In the genomic region with DNA sequence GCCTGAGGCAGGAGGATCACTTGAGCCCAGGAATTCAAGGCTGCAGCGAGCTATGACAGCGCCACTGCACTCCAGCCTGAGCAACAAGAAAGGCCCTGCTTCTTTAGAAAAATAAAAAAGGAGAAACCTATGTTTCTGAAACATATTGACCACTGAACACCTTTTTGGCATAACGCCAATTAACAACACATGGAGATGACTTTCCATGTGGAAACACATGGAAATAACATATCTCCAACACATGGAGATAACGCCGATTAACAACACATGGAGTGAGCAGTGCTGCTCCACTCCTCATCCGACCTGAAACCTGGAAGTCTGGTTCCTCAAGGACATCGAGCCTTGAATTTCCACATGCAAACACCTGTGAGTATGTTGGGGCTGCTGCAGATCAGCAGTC, we compare ENCODE assay signal across 18 cellular contexts.
DNase-seq lines count a peak whose midpoint lies in the region; ATAC-seq and TF ChIP-seq lines count a peak whose summit lies in the region.
"Had no signal": no experiment of that assay in that cellular context is flagged by ENCODE, and none has a peak within 500 bp of the region (broad histone marks: within the 10 kb centered on the region; RNA-seq: fewer than 3 reads in every experiment).

No MANE protein-coding gene starts in this region.

- no peak overlapping the region for H3K9ac ChIP-seq in SK-N-SH
- H3K9ac ChIP-seq in mesenchymal stem cell (ENCODE audit: low read length), result no peak overlapping the region

- peaks cover 0 to 2% (median 0%) of the 10 kb centered on the region in 5 donors for H3K9me3 Mint-ChIP-seq in CD8-positive, alpha-beta memory T cell
- no peaks in the 10 kb centered on the region for H3K9me3 Mint-ChIP-seq in activated T-cell treated with anti-CD3 and anti-CD28 coated beads, Interleukin-2, amount 50 U/mL, for 72 hours
- H3K9me3 Mint-ChIP-seq: H9 had no signal

- CTCF ChIA-PET in SK-N-SH (lab: Yijun Ruan, JAX), result interaction anchor here (2.0 to 2.3 kb wide), 2 partner anchors 13 to 337 kb away, joined by 5 to 7 read pairs; no protein-coding TSS in a partner anchor
- CTCF ChIA-PET in CD8-positive, alpha-beta memory T cell (lab: Charles Lee), result no interaction called here

- peak overlapping the region in 1 of 2 experiments; percentile 40 for H2BK12ac ChIP-seq in mesenchymal stem cell (ENCODE audit: low read length in 2 of 2)

- H3K4me3 ChIP-seq in SK-N-SH (ENCODE audit: low read depth in 2 of 2, low read length in 1 of 2), result no peak overlapping the region
- H3K4me3 ChIP-seq in mesenchymal stem cell (ENCODE audit: insufficient read depth in 1 of 2, low read depth in 1 of 2, low read length in 2 of 2), result no peak overlapping the region
- no peak overlapping the region for H3K4me3 ChIP-seq in sigmoid colon
- H3K4me3 ChIP-seq in CD8-positive, alpha-beta memory T cell (ENCODE audit: low read length), result no peak overlapping the region
- H3K4me3 ChIP-seq: PC-9, SJCRH30 had no signal

- H2BK120ac ChIP-seq in mesenchymal stem cell (ENCODE audit: low read depth, low read length), result no peak overlapping the region

- peaks cover 4 to 35% of the 10 kb centered on the region in 2 donors for H3K27me3 Mint-ChIP-seq in CD8-positive, alpha-beta memory T cell
- peaks cover 37% of the 10 kb centered on the region for H3K27me3 Mint-ChIP-seq in activated T-cell treated with anti-CD3 and anti-CD28 coated beads, Interleukin-2, amount 50 U/mL, for 72 hours (ENCODE audit: low read depth)

- no peaks in the 10 kb centered on the region for H3K4me1 Mint-ChIP-seq in CD8-positive, alpha-beta memory T cell
- H3K4me1 Mint-ChIP-seq in activated T-cell treated with anti-CD3 and anti-CD28 coated beads, Interleukin-2, amount 50 U/mL, for 72 hours (ENCODE audit: low read depth), result no peaks in the 10 kb centered on the region
- H3K4me1 Mint-ChIP-seq: CD4-positive, CD25-positive, alpha-beta regulatory T cell had no signal

- H3K14ac ChIP-seq in mesenchymal stem cell (ENCODE audit: low read length in 2 of 2), result no peak overlapping the region

- no peak overlapping the region for H2AK5ac ChIP-seq in mesenchymal stem cell (ENCODE audit: low read length, severe bottlenecking)

- peaks cover 50% of the 10 kb centered on the region for H3F3A ChIP-seq in SK-N-SH (replicated peaks; ENCODE audit: insufficient read depth)

- H3K23ac ChIP-seq in mesenchymal stem cell (ENCODE audit: low read length in 2 of 2), result no peak overlapping the region

- H3K36me3 ChIP-seq in SK-N-SH (replicated peaks in 1 of 2; ENCODE audit: control insufficient read depth in 1 of 2, insufficient read depth in 2 of 2, low read length in 1 of 2), result no peaks in the 10 kb centered on the region
- no peaks in the 10 kb centered on the region for H3K36me3 ChIP-seq in mesenchymal stem cell (ENCODE audit: control insufficient read depth in 1 of 2, insufficient read depth in 2 of 2, low read depth in 1 of 2, low read length in 2 of 2)
- no peaks in the 10 kb centered on the region for H3K36me3 ChIP-seq in sigmoid colon
- no peaks in the 10 kb centered on the region for H3K36me3 ChIP-seq in CD8-positive, alpha-beta memory T cell (ENCODE audit: insufficient read depth, low read length)
- H3K36me3 ChIP-seq: SJCRH30 had no signal

- H3K9me3 ChIP-seq in SK-N-SH (no peaks in the 10 kb centered on the region), mesenchymal stem cell (ENCODE audit: control insufficient read depth, low read length) (no peaks in the 10 kb centered on the region), sigmoid colon (no peaks in the 10 kb centered on the region)
- no peaks in the 10 kb centered on the region for H3K9me3 ChIP-seq in CD8-positive, alpha-beta memory T cell (ENCODE audit: low read length)
- H3K9me3 ChIP-seq: SJCRH30 had no signal

- H3K27ac ChIP-seq in SK-N-SH (ENCODE audit: low read depth in 2 of 2, low read length in 1 of 2), result peak overlapping the region; percentile 72 to 94
- no peak overlapping the region for H3K27ac ChIP-seq in mesenchymal stem cell (ENCODE audit: low read length, poor library complexity, severe bottlenecking)
- peak overlapping the region; percentile 71 to 84 (median 79) for H3K27ac ChIP-seq in sigmoid colon
- no peak overlapping the region for H3K27ac ChIP-seq in CD8-positive, alpha-beta memory T cell (ENCODE audit: low read depth, low read length)
- H3K27ac ChIP-seq: PC-9, SJCRH30 had no signal

- no peak overlapping the region for H2BK15ac ChIP-seq in mesenchymal stem cell (ENCODE audit: low read depth, poor library complexity, severe bottlenecking)

- H3K4me2 ChIP-seq in SK-N-SH (peak overlapping the region; percentile 64), mesenchymal stem cell (ENCODE audit: low read length, poor library complexity, severe bottlenecking) (no peak overlapping the region)
- H3K4me2 ChIP-seq: PC-9 had no signal

- TF ChIP-seq RAD21 in SK-N-SH (IDR thresholded peaks at IDR 0.05; ENCODE audit: low read length), result no peak

- H4K8ac ChIP-seq in mesenchymal stem cell (ENCODE audit: low read length), result no peak overlapping the region

- H4K20me1 ChIP-seq in SK-N-SH (ENCODE audit: insufficient read depth), result no peaks in the 10 kb centered on the region

- H3K27me3 ChIP-seq in SK-N-SH (ENCODE audit: insufficient read depth) (no peaks in the 10 kb centered on the region), mesenchymal stem cell (ENCODE audit: control insufficient read depth in 1 of 2, insufficient read depth in 1 of 2, low read length in 2 of 2) (no peaks in the 10 kb centered on the region), sigmoid colon (no peaks in the 10 kb centered on the region)
- no peaks in the 10 kb centered on the region for H3K27me3 ChIP-seq in CD8-positive, alpha-beta memory T cell (ENCODE audit: insufficient read depth, low read length, poor library complexity, severe bottlenecking)
- H3K27me3 ChIP-seq: SJCRH30 had no signal

- peak overlapping the region; percentile 8 to 80 for H3K18ac ChIP-seq in mesenchymal stem cell (ENCODE audit: low read depth in 1 of 2, low read length in 2 of 2)

- WGBS in SK-N-SH (ENCODE audit: low lambda C conversion rate), result 80% methylated on average over 7 of the region's 7 CpGs
- WGBS in mesenchymal stem cell, result 88% methylated on average over 7 of the region's 7 CpGs
- WGBS in sigmoid colon, 2 donors, result 92% methylated on average over 7 of the region's 7 CpGs

- no peak overlapping the region for H4K91ac ChIP-seq in mesenchymal stem cell (ENCODE audit: low read length)

- no peak overlapping the region for H2BK5ac ChIP-seq in mesenchymal stem cell (ENCODE audit: low read depth, low read length, poor library complexity, severe bottlenecking)

- H3K9me2 ChIP-seq in SK-N-SH, result no peaks in the 10 kb centered on the region

- TF ChIP-seq CTCF in SK-N-SH (IDR thresholded peaks at IDR 0.05) (no peak), sigmoid colon (IDR thresholded peaks at IDR 0.05) (no peak)

- ATAC-seq in activated T-cell treated with anti-CD3 and anti-CD28 coated beads, Interleukin-2, amount 50 U/mL, for 72 hours (replicated peaks in 1 of 2), result no peak

- peaks cover 18% of the 10 kb centered on the region for H3K79me1 ChIP-seq in mesenchymal stem cell (replicated peaks; ENCODE audit: low read length, poor library complexity, severe bottlenecking)

- H3K4me3 Mint-ChIP-seq in CD8-positive, alpha-beta memory T cell, result no peak overlapping the region
- H3K4me3 Mint-ChIP-seq in activated T-cell treated with anti-CD3 and anti-CD28 coated beads, Interleukin-2, amount 50 U/mL, for 72 hours, result no peak overlapping the region
- H3K4me3 Mint-ChIP-seq: CD4-positive, CD25-positive, alpha-beta regulatory T cell; H9 had no signal

- POLR2A ChIA-PET in SK-N-SH (lab: Yijun Ruan, JAX), result no interaction called here
- POLR2A ChIA-PET in CD8-positive, alpha-beta memory T cell (lab: Charles Lee), result no interaction called here

- H3K27ac Mint-ChIP-seq in CD8-positive, alpha-beta memory T cell, result no peak overlapping the region
- H3K27ac Mint-ChIP-seq in activated T-cell treated with anti-CD3 and anti-CD28 coated beads, Interleukin-2, amount 50 U/mL, for 72 hours, result no peak overlapping the region
- H3K27ac Mint-ChIP-seq: CD4-positive, CD25-positive, alpha-beta regulatory T cell; H9 had no signal

- H2AFZ ChIP-seq in SK-N-SH (ENCODE audit: low read depth) (no peak overlapping the region), mesenchymal stem cell (ENCODE audit: low read depth, low read length) (no peak overlapping the region)
- H2AFZ ChIP-seq: PC-9 had no signal

- TF ChIP-seq EP300 in SK-N-SH (IDR thresholded peaks at IDR 0.05; ENCODE audit: borderline replicate concordance in 1 of 2, low read depth in 1 of 2, low read length in 1 of 2) (no peak), sigmoid colon (IDR thresholded peaks at IDR 0.05) (no peak)

- intact Hi-C loops in sigmoid colon (cut with DNase I), result no loop called here

- peak overlapping the region in 1 of 2 experiments; percentile 65 for H3K4ac ChIP-seq in mesenchymal stem cell (ENCODE audit: low read depth in 1 of 2, low read length in 2 of 2)

- H3K36me3 Mint-ChIP-seq in CD8-positive, alpha-beta memory T cell, result no peaks in the 10 kb centered on the region
- no peaks in the 10 kb centered on the region for H3K36me3 Mint-ChIP-seq in activated T-cell treated with anti-CD3 and anti-CD28 coated beads, Interleukin-2, amount 50 U/mL, for 72 hours (ENCODE audit: insufficient read depth in 2 of 2)
- H3K36me3 Mint-ChIP-seq: CD4-positive, CD25-positive, alpha-beta regulatory T cell had no signal

- DNase-seq in DMS53 (lab: John Stamatoyannopoulos, UW) (peak; percentile 35), DMS53 treated with DMSO at 0.1 percent for 48 hours (lab: John Stamatoyannopoulos, UW; ENCODE audit: unreplicated experiment) (no peak), SK-N-SH (no peak), mesenchymal stem cell (no peak), sigmoid colon (no peak), SIG-M5 treated with dmso at 0.1 percent for 504 hours (lab: John Stamatoyannopoulos, UW; ENCODE audit: unreplicated experiment) (no peak)
- no peak for DNase-seq in CD8-positive, alpha-beta memory T cell
- DNase-seq in activated T-cell treated with anti-CD3 and anti-CD28 coated beads, Interleukin-2, amount 50 U/mL, for 72 hours, result no peak
- DNase-seq: 8988T; CD4-positive, CD25-positive, alpha-beta regulatory T cell; H9; NCI-H1105 treated with DMSO at 0.1 percent for 48 hours; NCI-H1694 treated with DMSO at 0.1 percent for 48 hours; NCI-H226; NCI-H524 treated with DMSO at 0.1 percent for 48 hours; PC-9; SJCRH30; SW 1271 had no signal

- H3K79me2 ChIP-seq in SK-N-SH (ENCODE audit: insufficient read depth), result peaks cover 28% of the 10 kb centered on the region

- H3K4me1 ChIP-seq in SK-N-SH (ENCODE audit: control insufficient read depth in 1 of 2, insufficient read depth in 2 of 2, low read depth in 1 of 2, low read length in 1 of 2) (peaks cover 56 to 73% of the 10 kb centered on the region in 2 experiments), mesenchymal stem cell (ENCODE audit: control insufficient read depth, insufficient read depth, low read depth, low read length) (peaks cover 29% of the 10 kb centered on the region), sigmoid colon (peaks cover 0 to 85% (median 83%) of the 10 kb centered on the region in 4 donors)
- no peaks in the 10 kb centered on the region for H3K4me1 ChIP-seq in CD8-positive, alpha-beta memory T cell (ENCODE audit: insufficient read depth, low read length)

- TF ChIP-seq POLR2A in sigmoid colon (IDR thresholded peaks at IDR 0.05), result no peak

TF ChIP-seq in SK-N-SH, 30 proteins besides CTCF, POLR2A, EP300 and RAD21:
- TF ChIP-seq NFIC (IDR thresholded peaks at IDR 0.05; ENCODE audit: borderline replicate concordance) (peak; percentile 69), RCOR1 (IDR thresholded peaks at IDR 0.05; ENCODE audit: low read length) (no peak)

Comparison
In these comparisons a context has a peak if more than half of its experiments do, and no peak if none do; other contexts are left out.
1. H3K27ac ChIP-seq: peak in SK-N-SH (2 of 2) and sigmoid colon (4 of 4); none in mesenchymal stem cell (single experiment) and CD8-positive, alpha-beta memory T cell (single experiment).